Comparison of ENCODE assay signal across 15 cellular contexts in the genomic region with DNA sequence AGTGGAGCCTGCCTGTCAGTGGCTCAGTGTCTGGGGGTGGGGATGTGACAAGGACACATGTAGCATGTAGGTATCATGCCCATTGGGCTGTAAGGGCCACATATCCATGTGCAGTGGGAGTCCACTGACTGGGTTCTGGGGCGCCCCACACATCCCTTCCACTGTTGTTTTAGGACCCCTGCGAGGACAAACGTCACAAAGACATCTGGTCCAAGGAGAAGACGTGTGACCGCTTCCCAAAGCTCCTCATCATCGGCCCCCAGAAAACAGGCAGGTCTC. TPM values are rescaled to one million over a fixed set of nuclear protein-coding genes. Genes with fewer than 3 reads are reported as not detected.
DNase-seq lines count a peak whose midpoint lies in the region; ATAC-seq and TF ChIP-seq lines count a peak whose summit lies in the region.
"Had no signal": no experiment of that assay in that cellular context is flagged by ENCODE, and none has a peak within 500 bp of the region (broad histone marks: within the 10 kb centered on the region; RNA-seq: fewer than 3 reads in every experiment).

No MANE protein-coding gene starts in this region.

- peaks cover 5% of the 10 kb centered on the region for H3K36me3 Mint-ChIP-seq in glutamatergic neuron (ENCODE audit: unreplicated experiment)
- H3K36me3 Mint-ChIP-seq in stimulated activated effector memory CD8-positive, alpha-beta T cell treated with anti-CD3 and anti-CD28 coated beads, Interleukin-12 subunit alpha, Interleukin-12 subunit beta, amount 100 ng/mL, for 72 hours, result no peaks in the 10 kb centered on the region
- H3K36me3 Mint-ChIP-seq in activated CD8-positive, alpha-beta T cell treated with anti-CD3 and anti-CD28 coated beads for 36 hours (ENCODE audit: low read depth), result peaks cover 1% of the 10 kb centered on the region

- no peaks in the 10 kb centered on the region for H3K9me2 ChIP-seq in hepatocyte (replicated peaks; ENCODE audit: insufficient read depth)

- no peak overlapping the region for H2AFZ ChIP-seq in hepatocyte

- intact Hi-C loops in left ventricle myocardium superior (cut with micrococcal nuclease), result no loop called here
- intact Hi-C loops in cardiac septum (cut with DNase I), result no loop called here
- intact Hi-C loops in activated CD8-positive, alpha-beta T cell treated with anti-CD3 and anti-CD28 coated beads for 36 hours (cut with micrococcal nuclease), result loop anchor here (5.0 kb wide), 1 partner anchor 79 kb away; no protein-coding TSS in a partner anchor

- H3K27ac Mint-ChIP-seq in glutamatergic neuron (ENCODE audit: unreplicated experiment), result no peak overlapping the region
- H3K27ac Mint-ChIP-seq in stimulated activated effector memory CD8-positive, alpha-beta T cell treated with anti-CD3 and anti-CD28 coated beads, Interleukin-12 subunit alpha, Interleukin-12 subunit beta, amount 100 ng/mL, for 72 hours, result no peak overlapping the region
- no peak overlapping the region for H3K27ac Mint-ChIP-seq in activated CD8-positive, alpha-beta T cell treated with anti-CD3 and anti-CD28 coated beads for 36 hours
- H3K27ac Mint-ChIP-seq: activated naive CD8-positive, alpha-beta T cell treated with anti-CD3 and anti-CD28 coated beads, Interleukin-2, amount 50 U/mL, for 24 hours had no signal

- peaks cover 5% of the 10 kb centered on the region for H3K4me1 Mint-ChIP-seq in glutamatergic neuron (ENCODE audit: low read depth, unreplicated experiment)
- no peaks in the 10 kb centered on the region for H3K4me1 Mint-ChIP-seq in stimulated activated effector memory CD8-positive, alpha-beta T cell treated with anti-CD3 and anti-CD28 coated beads, Interleukin-12 subunit alpha, Interleukin-12 subunit beta, amount 100 ng/mL, for 72 hours
- H3K4me1 Mint-ChIP-seq in activated CD8-positive, alpha-beta T cell treated with anti-CD3 and anti-CD28 coated beads for 36 hours (ENCODE audit: low read depth), result no peaks in the 10 kb centered on the region
- H3K4me1 Mint-ChIP-seq: activated naive CD8-positive, alpha-beta T cell treated with anti-CD3 and anti-CD28 coated beads, Interleukin-2, amount 50 U/mL, for 24 hours had no signal

- peaks cover 3% of the 10 kb centered on the region for H3K79me2 ChIP-seq in hepatocyte

- H3K9me3 ChIP-seq in hepatocyte (ENCODE audit: low read depth), result no peaks in the 10 kb centered on the region

- no peak overlapping the region for H3K4me2 ChIP-seq in hepatocyte

- H3K9ac ChIP-seq in rectal smooth muscle tissue (ENCODE audit: low read length), result no peak overlapping the region

- WGBS in hepatocyte (ENCODE audit: low lambda C conversion rate, missing lambda C conversion rate), result 98% methylated on average over 6 of the region's 6 CpGs

- H3K4me3 ChIP-seq in hepatocyte (no peak overlapping the region), rectal smooth muscle tissue (ENCODE audit: low read length) (no peak overlapping the region)

- H3K36me3 ChIP-seq in hepatocyte (replicated peaks; ENCODE audit: insufficient read depth, low read depth), result no peaks in the 10 kb centered on the region
- peaks cover 29% of the 10 kb centered on the region for H3K36me3 ChIP-seq in rectal smooth muscle tissue (ENCODE audit: control insufficient read depth, insufficient read depth, low read length)

- no peak for DNase-seq in left ventricle myocardium superior
- DNase-seq in cardiac septum (ENCODE audit: low spot score), result no peak
- no peak for DNase-seq in hepatocyte (ENCODE audit: low spot score)
- no peak for DNase-seq in glutamatergic neuron
- no peak for DNase-seq in stimulated activated effector memory CD8-positive, alpha-beta T cell treated with anti-CD3 and anti-CD28 coated beads, Interleukin-12 subunit alpha, Interleukin-12 subunit beta, amount 100 ng/mL, for 72 hours (ENCODE audit: low spot score in 2 of 2)
- DNase-seq in NCI-H748 treated with DMSO at 0.1 percent for 48 hours (lab: John Stamatoyannopoulos, UW), result no peak
- no peak for DNase-seq in activated CD8-positive, alpha-beta T cell treated with anti-CD3 and anti-CD28 coated beads for 36 hours
- DNase-seq: activated naive CD8-positive, alpha-beta T cell treated with anti-CD3 and anti-CD28 coated beads, Interleukin-2, amount 50 U/mL, for 24 hours; activated T-cell treated with anti-CD3 and anti-CD28 coated beads, Interleukin-2, amount 50 U/mL, for 4 hours; erythroblast; midbrain; NCI-H187 treated with DMSO at 0.1 percent for 48 hours; NCI-H526; T-helper 9 cell had no signal

- TF ChIP-seq CTCF in hepatocyte (IDR thresholded peaks at IDR 0.05; ENCODE audit: poor library complexity) (no peak), glutamatergic neuron (IDR thresholded peaks at IDR 0.05; ENCODE audit: partially characterized antibody, unreplicated experiment) (no peak)
- no peak for TF ChIP-seq CTCF in activated CD8-positive, alpha-beta T cell treated with anti-CD3 and anti-CD28 coated beads for 36 hours (IDR thresholded peaks at IDR 0.05)

- peaks cover 9% of the 10 kb centered on the region for H3K27me3 Mint-ChIP-seq in glutamatergic neuron (ENCODE audit: unreplicated experiment)
- no peaks in the 10 kb centered on the region for H3K27me3 Mint-ChIP-seq in activated CD8-positive, alpha-beta T cell treated with anti-CD3 and anti-CD28 coated beads for 36 hours
- H3K27me3 Mint-ChIP-seq: activated naive CD8-positive, alpha-beta T cell treated with anti-CD3 and anti-CD28 coated beads, Interleukin-2, amount 50 U/mL, for 24 hours had no signal

- H3K4me1 ChIP-seq in hepatocyte (ENCODE audit: insufficient read depth), result peaks cover 29% of the 10 kb centered on the region
- peaks cover 14% of the 10 kb centered on the region for H3K4me1 ChIP-seq in rectal smooth muscle tissue (ENCODE audit: control insufficient read depth, insufficient read depth, low read length)

- H3K27ac ChIP-seq in hepatocyte, result peak overlapping the region; percentile 94
- peak overlapping the region; percentile 76 for H3K27ac ChIP-seq in rectal smooth muscle tissue (ENCODE audit: low read depth, low read length)

- POLR2A ChIA-PET in activated CD8-positive, alpha-beta T cell treated with anti-CD3 and anti-CD28 coated beads for 36 hours (lab: Charles Lee), result no interaction called here

- H4K20me1 ChIP-seq in hepatocyte (ENCODE audit: insufficient read depth, poor library complexity, severe bottlenecking), result no peaks in the 10 kb centered on the region

- H3K27me3 ChIP-seq in hepatocyte, result no peaks in the 10 kb centered on the region
- H3K27me3 ChIP-seq in rectal smooth muscle tissue (ENCODE audit: control insufficient read depth, insufficient read depth, low read length), result no peaks in the 10 kb centered on the region

- CTCF ChIA-PET in activated CD8-positive, alpha-beta T cell treated with anti-CD3 and anti-CD28 coated beads for 36 hours (lab: Charles Lee), result no interaction called here

- no peak overlapping the region for H3K4me3 Mint-ChIP-seq in glutamatergic neuron (ENCODE audit: unreplicated experiment)
- H3K4me3 Mint-ChIP-seq in stimulated activated effector memory CD8-positive, alpha-beta T cell treated with anti-CD3 and anti-CD28 coated beads, Interleukin-12 subunit alpha, Interleukin-12 subunit beta, amount 100 ng/mL, for 72 hours, result no peak overlapping the region
- no peak overlapping the region for H3K4me3 Mint-ChIP-seq in activated CD8-positive, alpha-beta T cell treated with anti-CD3 and anti-CD28 coated beads for 36 hours
- H3K4me3 Mint-ChIP-seq: activated naive CD8-positive, alpha-beta T cell treated with anti-CD3 and anti-CD28 coated beads, Interleukin-2, amount 50 U/mL, for 24 hours; activated T-cell treated with anti-CD3 and anti-CD28 coated beads, Interleukin-2, amount 50 U/mL, for 4 hours had no signal

- peak; percentile 1 for ATAC-seq in left ventricle myocardium superior
- no peak for ATAC-seq in stimulated activated effector memory CD8-positive, alpha-beta T cell treated with anti-CD3 and anti-CD28 coated beads, Interleukin-12 subunit alpha, Interleukin-12 subunit beta, amount 100 ng/mL, for 72 hours
- ATAC-seq in activated CD8-positive, alpha-beta T cell treated with anti-CD3 and anti-CD28 coated beads for 36 hours, result no peak
- ATAC-seq: activated naive CD8-positive, alpha-beta T cell treated with anti-CD3 and anti-CD28 coated beads, Interleukin-2, amount 50 U/mL, for 24 hours; activated T-cell treated with anti-CD3 and anti-CD28 coated beads, Interleukin-2, amount 50 U/mL, for 4 hours had no signal

- H3K9me3 Mint-ChIP-seq in glutamatergic neuron (ENCODE audit: unreplicated experiment), result peaks cover 9% of the 10 kb centered on the region
- no peaks in the 10 kb centered on the region for H3K9me3 Mint-ChIP-seq in stimulated activated effector memory CD8-positive, alpha-beta T cell treated with anti-CD3 and anti-CD28 coated beads, Interleukin-12 subunit alpha, Interleukin-12 subunit beta, amount 100 ng/mL, for 72 hours
- no peaks in the 10 kb centered on the region for H3K9me3 Mint-ChIP-seq in activated CD8-positive, alpha-beta T cell treated with anti-CD3 and anti-CD28 coated beads for 36 hours
- H3K9me3 Mint-ChIP-seq: activated naive CD8-positive, alpha-beta T cell treated with anti-CD3 and anti-CD28 coated beads, Interleukin-2, amount 50 U/mL, for 24 hours; activated T-cell treated with anti-CD3 and anti-CD28 coated beads, Interleukin-2, amount 50 U/mL, for 4 hours had no signal

RNA-seq across cellular contexts. Expression of a gene that starts 33.4 kb away (rescaled TPM):
- total RNA-seq in left ventricle myocardium superior, result 57.9 TPM
- 67.6 TPM for total RNA-seq in cardiac septum
- 66.7 and 85.1 TPM in 2 replicates for total RNA-seq in hepatocyte
- 30.2 and 42.5 TPM in 2 replicates for polyA plus RNA-seq in hepatocyte
- 160 TPM for total RNA-seq in glutamatergic neuron (ENCODE audit: unreplicated experiment)
- 1 to 10 TPM; 2.9 to 3.3 TPM for total RNA-seq in activated CD8-positive, alpha-beta T cell treated with anti-CD3 and anti-CD28 coated beads for 36 hours

Comparison
In these comparisons a context has a peak if more than half of its experiments do, and no peak if none do; other contexts are left out.
1. RNA of a gene that starts 33.4 kb away (total RNA-seq): 160 TPM in glutamatergic neuron (single experiment), 66.7 to 85.1 TPM in hepatocyte, 67.6 TPM in cardiac septum (single experiment) and 57.9 TPM in left ventricle myocardium superior (single experiment); 2.9 to 3.3 TPM in activated CD8-positive, alpha-beta T cell treated with anti-CD3 and anti-CD28 coated beads for 36 hours; every median in the first group is over 10 times any median in the second.